Comparison of ENCODE assay signal across 21 cellular contexts in the genomic region with DNA sequence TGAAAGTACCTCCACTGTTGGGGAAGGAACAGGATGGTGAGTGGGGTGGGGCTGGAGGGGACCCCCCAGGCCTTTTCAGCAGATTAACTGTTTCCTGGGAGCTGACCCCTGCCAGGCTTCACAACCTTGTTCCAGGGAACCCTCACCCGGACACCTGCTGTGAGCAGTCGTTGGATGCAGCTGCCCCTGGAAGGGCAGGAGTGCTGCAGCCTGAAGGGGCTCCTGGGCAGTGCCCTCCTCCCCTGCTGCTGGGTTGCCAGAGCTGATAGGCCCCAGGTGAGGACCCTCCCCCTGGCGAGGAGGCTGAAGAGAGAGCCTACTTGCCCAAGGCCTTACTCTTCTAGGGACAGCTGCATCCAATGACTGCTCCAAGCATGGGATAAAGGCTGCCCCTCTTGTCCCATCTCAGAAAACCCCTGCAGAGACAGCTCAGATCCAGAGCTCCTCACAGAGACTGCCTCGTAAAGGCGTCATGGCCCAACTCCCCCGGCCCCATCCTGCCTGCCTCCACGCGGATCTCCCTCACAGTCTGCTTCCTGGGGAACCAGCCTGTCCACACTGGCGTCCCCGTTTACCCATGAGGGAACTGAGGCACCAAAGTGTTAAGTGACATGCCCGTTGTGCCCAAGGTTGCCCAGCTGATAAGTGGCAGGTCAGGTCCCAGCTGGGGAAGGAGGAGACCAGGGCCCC.
"Had no signal": no experiment of that assay in that cellular context is flagged by ENCODE, and none has a peak within 500 bp of the region (broad histone marks: within the 10 kb centered on the region; RNA-seq: fewer than 3 reads in every experiment).

No MANE protein-coding gene starts in this region.

- H3K4me3 Mint-ChIP-seq: activated CD4-positive, alpha-beta memory T cell treated with anti-CD3 and anti-CD28 coated beads, Interleukin-2, amount 10 ng/mL, durations not matched to agents 7 days and 5 days; activated CD4-positive, alpha-beta T cell treated with anti-CD3 and anti-CD28 coated beads, Interleukin-2, amount 10 ng/mL, durations not matched to agents 7 days and 5 days; activated naive CD8-positive, alpha-beta T cell; activated T-cell treated with anti-CD3 and anti-CD28 coated beads, Interleukin-2, amount 50 U/mL, for 24 hours; activated T-helper 17 cell treated with anti-CD3 and anti-CD28 coated beads, Interleukin-2, amount 50 U/mL, for 72 hours; WTC11 had no signal

- DNase-seq: activated CD4-positive, alpha-beta memory T cell treated with anti-CD3 and anti-CD28 coated beads, Interleukin-2, amount 10 ng/mL, durations not matched to agents 7 days and 5 days; activated CD4-positive, alpha-beta T cell treated with anti-CD3 and anti-CD28 coated beads for 1 hour; activated CD4-positive, alpha-beta T cell treated with anti-CD3 and anti-CD28 coated beads, Interleukin-2, amount 10 ng/mL, durations not matched to agents 7 days and 5 days; activated CD8-positive, alpha-beta memory T cell treated with anti-CD3 and anti-CD28 coated beads, Interleukin-2, amount 50 U/mL, for 48 hours; activated naive CD4-positive, alpha-beta T cell; activated T-cell treated with anti-CD3 and anti-CD28 coated beads, Interleukin-2, amount 50 U/mL, for 24 hours; anterior cingulate cortex; colonic mucosa; effector CD8-positive, alpha-beta T cell; hippocampal formation; nucleus accumbens; stimulated activated naive CD4-positive, alpha-beta T cell; T-helper 2 cell had no signal

- H2AFZ ChIP-seq: parathyroid adenoma had no signal

- H3K4me1 Mint-ChIP-seq: activated CD4-positive, alpha-beta memory T cell treated with anti-CD3 and anti-CD28 coated beads, Interleukin-2, amount 10 ng/mL, durations not matched to agents 7 days and 5 days; activated CD4-positive, alpha-beta T cell treated with anti-CD3 and anti-CD28 coated beads, Interleukin-2, amount 10 ng/mL, durations not matched to agents 7 days and 5 days; activated T-helper 17 cell treated with anti-CD3 and anti-CD28 coated beads, Interleukin-2, amount 50 U/mL, for 72 hours had no signal

- H3K36me3 ChIP-seq: colonic mucosa, gastroesophageal sphincter, right atrium auricular region, tibial nerve had no signal

- H3K79me2 ChIP-seq: parathyroid adenoma had no signal

- H3K4me1 ChIP-seq: colonic mucosa, gastroesophageal sphincter, parathyroid adenoma, right atrium auricular region, tibial nerve had no signal

- H3K9me3 ChIP-seq: colonic mucosa, gastroesophageal sphincter, right atrium auricular region, tibial nerve had no signal

- H3K27ac Mint-ChIP-seq: activated CD4-positive, alpha-beta memory T cell treated with anti-CD3 and anti-CD28 coated beads, Interleukin-2, amount 10 ng/mL, durations not matched to agents 7 days and 5 days; activated CD4-positive, alpha-beta T cell treated with anti-CD3 and anti-CD28 coated beads, Interleukin-2, amount 10 ng/mL, durations not matched to agents 7 days and 5 days; activated naive CD8-positive, alpha-beta T cell; activated T-cell treated with anti-CD3 and anti-CD28 coated beads, Interleukin-2, amount 50 U/mL, for 24 hours; activated T-helper 17 cell treated with anti-CD3 and anti-CD28 coated beads, Interleukin-2, amount 50 U/mL, for 72 hours; WTC11 had no signal

- H3K27ac ChIP-seq: colonic mucosa, gastroesophageal sphincter, parathyroid adenoma, right atrium auricular region, tibial nerve had no signal

- ATAC-seq: activated T-helper 17 cell treated with anti-CD3 and anti-CD28 coated beads, Interleukin-2, amount 50 U/mL, for 72 hours; gastroesophageal sphincter; left lobe of liver; WTC11 had no signal

- H3K9ac ChIP-seq: parathyroid adenoma had no signal

- H3K9me3 Mint-ChIP-seq: activated CD4-positive, alpha-beta memory T cell treated with anti-CD3 and anti-CD28 coated beads, Interleukin-2, amount 10 ng/mL, durations not matched to agents 7 days and 5 days; activated CD4-positive, alpha-beta T cell treated with anti-CD3 and anti-CD28 coated beads, Interleukin-2, amount 10 ng/mL, durations not matched to agents 7 days and 5 days; activated T-cell treated with anti-CD3 and anti-CD28 coated beads, Interleukin-2, amount 50 U/mL, for 24 hours; activated T-helper 17 cell treated with anti-CD3 and anti-CD28 coated beads, Interleukin-2, amount 50 U/mL, for 72 hours; WTC11 had no signal

- H3K36me3 Mint-ChIP-seq: activated naive CD8-positive, alpha-beta T cell; WTC11 had no signal

- H3K27me3 ChIP-seq: right atrium auricular region had no signal

- H3K4me3 ChIP-seq: colonic mucosa, gastroesophageal sphincter, right atrium auricular region, tibial nerve had no signal
